Comparison of ENCODE assay signal across 30 cellular contexts in the genomic region with DNA sequence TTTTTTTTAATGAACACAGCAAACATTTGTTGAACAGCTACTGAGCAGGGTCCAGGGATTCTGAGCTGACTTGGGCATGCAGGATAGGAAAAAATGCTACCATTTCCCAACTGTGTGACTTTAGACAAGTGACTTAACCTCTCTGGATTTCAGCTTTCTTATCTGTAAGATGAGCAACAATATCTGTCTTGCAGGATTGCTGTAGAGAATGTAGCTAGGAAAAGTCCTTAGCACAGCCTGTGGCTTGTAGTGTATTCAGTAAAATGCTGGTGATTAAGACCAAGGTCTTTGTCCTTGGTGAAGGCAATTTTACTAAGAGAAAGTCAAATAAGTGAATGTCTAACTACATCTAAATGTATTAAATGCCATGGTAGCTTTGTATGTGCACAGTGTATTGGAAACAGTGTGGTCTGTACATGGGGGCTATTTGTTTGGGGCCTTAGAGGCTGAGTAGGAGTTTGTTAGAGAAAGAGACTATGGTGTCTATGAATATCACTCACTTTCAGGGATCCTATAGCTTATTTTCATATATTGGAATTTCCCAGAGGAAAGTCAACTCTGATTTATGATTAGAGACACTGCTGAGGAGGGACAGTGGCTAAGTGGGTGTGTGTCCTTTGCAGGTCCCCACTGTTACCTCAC.
"Had no signal": no experiment of that assay in that cellular context is flagged by ENCODE, and none has a peak within 500 bp of the region (broad histone marks: within the 10 kb centered on the region; RNA-seq: fewer than 3 reads in every experiment).

No MANE protein-coding gene starts in this region.

- ATAC-seq: activated CD4-positive, CD25-positive, alpha-beta regulatory T cell treated with anti-CD3 and anti-CD28 coated beads, Interleukin-2, amount 50 U/mL, for 24 hours; activated CD8-positive, alpha-beta T cell treated with anti-CD3 and anti-CD28 coated beads for 36 hours; activated naive CD8-positive, alpha-beta T cell treated with anti-CD3 and anti-CD28 coated beads, Interleukin-2, amount 50 U/mL, for 24 hours; activated T-cell treated with anti-CD3 and anti-CD28 coated beads, Interleukin-2, amount 50 U/mL, for 4 hours; activated T-helper 17 cell treated with anti-CD3 and anti-CD28 coated beads, Interleukin-2, amount 50 U/mL, for 72 hours; effector memory CD8-positive, alpha-beta T cell; gastroesophageal sphincter; T-helper 17 cell had no signal

- FAIRE-seq: colon, endometrium had no signal

- H3K27me3 ChIP-seq: adrenal gland, ascending aorta, esophagus squamous epithelium, gastroesophageal sphincter had no signal

- H3K4me1 ChIP-seq: adrenal gland, ascending aorta, esophagus squamous epithelium, gastroesophageal sphincter had no signal

- DNase-seq: activated B cell treated with CpG ODN at 0.5 μM for 24 hours; activated CD4-positive, alpha-beta T cell treated with anti-CD3 and anti-CD28 coated beads for 48 hours; activated CD4-positive, alpha-beta T cell treated with anti-CD3 and anti-CD28 coated beads, Interleukin-2, amount 50 U/mL, for 1 hour; activated CD4-positive, alpha-beta T cell treated with anti-CD3 and anti-CD28 coated beads, Interleukin-2, amount 50 U/mL, for 48 hours; activated CD8-positive, alpha-beta memory T cell treated with anti-CD3 and anti-CD28 coated beads for 24 hours; activated CD8-positive, alpha-beta T cell treated with anti-CD3 and anti-CD28 coated beads for 36 hours; activated effector memory CD4-positive, alpha-beta T cell treated with anti-CD3 and anti-CD28 coated beads, Interleukin-2, amount 50 U/mL, for 16 hours; activated naive CD4-positive, alpha-beta T cell treated with anti-CD3 and anti-CD28 coated beads for 36 hours; activated naive CD8-positive, alpha-beta T cell treated with anti-CD3 and anti-CD28 coated beads for 36 hours; activated naive CD8-positive, alpha-beta T cell treated with anti-CD3 and anti-CD28 coated beads, Interleukin-2, amount 50 U/mL, for 24 hours; activated T-cell treated with anti-CD3 and anti-CD28 coated beads, Interleukin-2, amount 50 U/mL, for 4 hours; adrenal gland; caudate nucleus; cortex of kidney; dermis blood vessel endothelial cell; effector CD4-positive, alpha-beta T cell; effector memory CD8-positive, alpha-beta T cell; esophagus squamous epithelium; foreskin melanocyte; T-helper 1 cell; T-helper 17 cell; T1000; WERI-Rb-1 had no signal

- H3K36me3 ChIP-seq: adrenal gland, ascending aorta, esophagus squamous epithelium, gastroesophageal sphincter had no signal

- H3K27ac ChIP-seq: adrenal gland, ascending aorta, epithelial cell of prostate, esophagus squamous epithelium, gastroesophageal sphincter, WERI-Rb-1 had no signal

- H3K9me3 ChIP-seq: adrenal gland, ascending aorta, esophagus squamous epithelium, gastroesophageal sphincter had no signal

- H3K4me3 ChIP-seq: adrenal gland, ascending aorta, esophagus squamous epithelium, gastroesophageal sphincter had no signal
